14 cellular contexts compared by ENCODE assay signal in the genomic region with DNA sequence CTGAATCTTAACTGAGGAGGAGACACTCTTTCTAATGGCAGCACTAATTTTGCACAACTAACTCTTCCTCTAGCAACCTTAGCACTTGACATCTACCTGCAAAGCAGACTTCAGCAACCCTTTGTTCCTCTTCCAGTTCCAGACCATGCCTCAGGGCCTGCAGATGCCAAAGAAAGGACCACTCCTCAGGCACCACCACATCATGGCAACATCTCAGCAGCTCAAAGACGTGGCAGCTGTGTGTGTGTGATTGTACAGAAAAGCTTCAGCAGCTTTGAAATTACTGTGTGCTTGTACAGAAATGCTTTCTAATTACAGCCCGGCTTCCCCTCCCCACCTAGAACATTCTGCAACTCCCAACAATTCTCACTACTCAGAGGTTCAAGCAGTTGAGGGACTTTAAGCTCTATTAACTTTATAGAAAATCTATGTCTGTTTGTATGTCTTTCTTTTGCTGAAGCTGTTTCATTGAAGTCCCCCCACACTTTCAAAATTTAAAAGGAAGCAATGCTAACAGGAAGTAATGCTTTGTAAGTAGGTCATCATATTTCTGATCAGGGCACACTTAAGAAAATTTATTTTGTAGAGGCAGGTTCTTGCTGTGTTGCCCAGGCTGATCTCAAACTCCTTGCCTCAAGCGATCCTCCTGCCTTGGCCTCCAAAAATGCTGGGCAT.
A peak's percentile ranks its signal among the peaks of the same experiment; 100 is the strongest.
DNase-seq lines count a peak whose midpoint lies in the region; ATAC-seq and TF ChIP-seq lines count a peak whose summit lies in the region.
"Had no signal": no experiment of that assay in that cellular context is flagged by ENCODE, and none has a peak within 500 bp of the region (broad histone marks: within the 10 kb centered on the region; RNA-seq: fewer than 3 reads in every experiment).

No MANE protein-coding gene starts in this region.

- H3K27me3 Mint-ChIP-seq in activated T-cell treated with anti-CD3 and anti-CD28 coated beads, Interleukin-2, amount 50 U/mL, for 24 hours = no peaks in the 10 kb centered on the region
- no peaks in the 10 kb centered on the region for H3K27me3 Mint-ChIP-seq in activated T-cell treated with anti-CD3 and anti-CD28 coated beads, Interleukin-2, amount 50 U/mL, for 4 hours (ENCODE audit: low read depth)
- no peaks in the 10 kb centered on the region for H3K27me3 Mint-ChIP-seq in CD8-positive, alpha-beta T cell (ENCODE audit: low read depth)
- no peaks in the 10 kb centered on the region for H3K27me3 Mint-ChIP-seq in naive thymus-derived CD8-positive, alpha-beta T cell

- peaks cover 51% of the 10 kb centered on the region for H3K4me1 ChIP-seq in CD8-positive, alpha-beta T cell (ENCODE audit: insufficient read depth, low read length)

- no peak for ATAC-seq in activated T-cell treated with anti-CD3 and anti-CD28 coated beads, Interleukin-2, amount 50 U/mL, for 4 hours
- peak; percentile 42 for ATAC-seq in CD8-positive, alpha-beta T cell
- peak; percentile 65 to 77 for ATAC-seq in naive thymus-derived CD8-positive, alpha-beta T cell
- ATAC-seq in GM21447 (IDR thresholded peaks at IDR 0.05; ENCODE audit: unreplicated experiment) = no peak
- ATAC-seq in GM21423 (IDR thresholded peaks at IDR 0.05; ENCODE audit: unreplicated experiment) = no peak

- H3K27ac ChIP-seq in CD8-positive, alpha-beta T cell (ENCODE audit: low read depth, low read length) = no peak overlapping the region

- intact Hi-C loops in CD8-positive, alpha-beta T cell (cut with DNase I, micrococcal nuclease) = loop anchor here in 1 of 2 experiments (5.0 kb wide), 1 partner anchor 247 kb away; a partner anchor contains a TSS

- no peak for TF ChIP-seq CTCF in CD8-positive, alpha-beta T cell (IDR thresholded peaks at IDR 0.05)

- H3K4me3 ChIP-seq in CD8-positive, alpha-beta T cell (ENCODE audit: low read depth, low read length) = no peak overlapping the region

- POLR2A ChIA-PET in CD8-positive, alpha-beta T cell (lab: Charles Lee) = interaction anchor here (0.7 to 3.9 kb wide), 3 partner anchors 10 to 82 kb away, joined by 3 to 19 read pairs (median 5); no protein-coding TSS in a partner anchor
- POLR2A ChIA-PET in naive thymus-derived CD8-positive, alpha-beta T cell (lab: Charles Lee) = interaction anchor here (0.7 to 2.4 kb wide), 4 partner anchors 12 to 247 kb away, joined by 3 to 7 read pairs (median 4); no protein-coding TSS in a partner anchor

- DNase-seq in activated T-cell treated with anti-CD3 and anti-CD28 coated beads, Interleukin-2, amount 50 U/mL, for 24 hours = no peak
- no peak for DNase-seq in activated T-cell treated with anti-CD3 and anti-CD28 coated beads, Interleukin-2, amount 50 U/mL, for 4 hours
- DNase-seq in CD8-positive, alpha-beta T cell = peak in 2 of 7 experiments; percentile 2 to 54
- DNase-seq in UCSD-AML1 (lab: John Stamatoyannopoulos, UW; ENCODE audit: unreplicated experiment) = peak; percentile 9
- DNase-seq in naive thymus-derived CD8-positive, alpha-beta T cell = peak in 3 of 10 donors; percentile 30 to 48 (median 36)
- DNase-seq in glomerular visceral epithelial cell (ENCODE audit: extremely low spot score) = no peak
- DNase-seq: H9, MV-4-11, NCI-H1417 treated with DMSO at 0.1 percent for 48 hours, NCI-H2227 treated with DMSO at 0.1 percent for 48 hours, NCI-H524 treated with DMSO at 0.1 percent for 48 hours, SIG-M5 had no signal

- no peak overlapping the region for H3K4me3 Mint-ChIP-seq in activated T-cell treated with anti-CD3 and anti-CD28 coated beads, Interleukin-2, amount 50 U/mL, for 24 hours
- no peak overlapping the region for H3K4me3 Mint-ChIP-seq in activated T-cell treated with anti-CD3 and anti-CD28 coated beads, Interleukin-2, amount 50 U/mL, for 4 hours
- H3K4me3 Mint-ChIP-seq in CD8-positive, alpha-beta T cell = peak overlapping the region; percentile 44
- H3K4me3 Mint-ChIP-seq in naive thymus-derived CD8-positive, alpha-beta T cell = peak overlapping the region; percentile 45 to 83 (median 70)
- H3K4me3 Mint-ChIP-seq: H9 had no signal

- H3K27ac Mint-ChIP-seq in activated T-cell treated with anti-CD3 and anti-CD28 coated beads, Interleukin-2, amount 50 U/mL, for 24 hours = peak overlapping the region; percentile 14
- peak overlapping the region; percentile 80 for H3K27ac Mint-ChIP-seq in CD8-positive, alpha-beta T cell
- H3K27ac Mint-ChIP-seq in naive thymus-derived CD8-positive, alpha-beta T cell = peak overlapping the region; percentile 76 to 92 (median 90)
- H3K27ac Mint-ChIP-seq: H9 had no signal

- no peaks in the 10 kb centered on the region for H3K9me3 Mint-ChIP-seq in activated T-cell treated with anti-CD3 and anti-CD28 coated beads, Interleukin-2, amount 50 U/mL, for 24 hours
- H3K9me3 Mint-ChIP-seq in activated T-cell treated with anti-CD3 and anti-CD28 coated beads, Interleukin-2, amount 50 U/mL, for 4 hours = no peaks in the 10 kb centered on the region
- no peaks in the 10 kb centered on the region for H3K9me3 Mint-ChIP-seq in CD8-positive, alpha-beta T cell
- no peaks in the 10 kb centered on the region for H3K9me3 Mint-ChIP-seq in naive thymus-derived CD8-positive, alpha-beta T cell
- H3K9me3 Mint-ChIP-seq: H9 had no signal

- H3K4me1 Mint-ChIP-seq in activated T-cell treated with anti-CD3 and anti-CD28 coated beads, Interleukin-2, amount 50 U/mL, for 24 hours (ENCODE audit: low read depth) = peaks cover 58% of the 10 kb centered on the region
- peaks cover 58% of the 10 kb centered on the region for H3K4me1 Mint-ChIP-seq in activated T-cell treated with anti-CD3 and anti-CD28 coated beads, Interleukin-2, amount 50 U/mL, for 4 hours (ENCODE audit: low read depth)
- H3K4me1 Mint-ChIP-seq in CD8-positive, alpha-beta T cell (ENCODE audit: low read depth) = peaks cover 66% of the 10 kb centered on the region
- peaks cover 42 to 62% (median 59%) of the 10 kb centered on the region in 4 donors for H3K4me1 Mint-ChIP-seq in naive thymus-derived CD8-positive, alpha-beta T cell
- H3K4me1 Mint-ChIP-seq: H9 had no signal

- H3K36me3 Mint-ChIP-seq in activated T-cell treated with anti-CD3 and anti-CD28 coated beads, Interleukin-2, amount 50 U/mL, for 24 hours (ENCODE audit: low read depth) = no peaks in the 10 kb centered on the region
- H3K36me3 Mint-ChIP-seq in activated T-cell treated with anti-CD3 and anti-CD28 coated beads, Interleukin-2, amount 50 U/mL, for 4 hours (ENCODE audit: insufficient read depth) = no peaks in the 10 kb centered on the region
- H3K36me3 Mint-ChIP-seq in CD8-positive, alpha-beta T cell = no peaks in the 10 kb centered on the region
- no peaks in the 10 kb centered on the region for H3K36me3 Mint-ChIP-seq in naive thymus-derived CD8-positive, alpha-beta T cell

- CTCF ChIA-PET in CD8-positive, alpha-beta T cell (lab: Charles Lee) = interaction anchor here (1.2 to 2.8 kb wide), 5 partner anchors 10 to 279 kb away, joined by 3 to 10 read pairs (median 3); no protein-coding TSS in a partner anchor

- H3K9me3 ChIP-seq in CD8-positive, alpha-beta T cell (ENCODE audit: low read length) = no peaks in the 10 kb centered on the region

- no peaks in the 10 kb centered on the region for H3K27me3 ChIP-seq in CD8-positive, alpha-beta T cell (ENCODE audit: insufficient read depth, low read length)

- no peaks in the 10 kb centered on the region for H3K36me3 ChIP-seq in CD8-positive, alpha-beta T cell (ENCODE audit: insufficient read depth, low read length)

Comparison
In these comparisons a context has a peak if more than half of its experiments do, and no peak if none do; other contexts are left out.
1. H3K27ac Mint-ChIP-seq: peak in every context shown above with its lines; median percentile 90 in naive thymus-derived CD8-positive, alpha-beta T cell; 80 in CD8-positive, alpha-beta T cell; 14 in activated T-cell treated with anti-CD3 and anti-CD28 coated beads, Interleukin-2, amount 50 U/mL, for 24 hours.
2. H3K4me3 Mint-ChIP-seq: peak in CD8-positive, alpha-beta T cell (single experiment) and naive thymus-derived CD8-positive, alpha-beta T cell (10 of 10); none in activated T-cell treated with anti-CD3 and anti-CD28 coated beads, Interleukin-2, amount 50 U/mL, for 24 hours (single experiment) and activated T-cell treated with anti-CD3 and anti-CD28 coated beads, Interleukin-2, amount 50 U/mL, for 4 hours (single experiment).
3. ATAC-seq: peak in CD8-positive, alpha-beta T cell (single experiment) and naive thymus-derived CD8-positive, alpha-beta T cell (2 of 2); none in activated T-cell treated with anti-CD3 and anti-CD28 coated beads, Interleukin-2, amount 50 U/mL, for 4 hours (0 of 2), GM21447 (single experiment) and GM21423 (single experiment).